1 cellular context compared by ENCODE assay signal in genomic region chr10:23421397-23421796, GRCh38.
TF ChIP-seq lines count a peak whose summit lies in the region.

No MANE protein-coding gene starts in this region.

TF ChIP-seq in GM23338, 12 proteins besides CTCF, POLR2A, EP300 and RAD21 (continued from another document):
- TF ChIP-seq REST (IDR thresholded peaks at IDR 0.05; ENCODE audit: unreplicated experiment) (no peak), ZNF331 (CRISPR knock-in tag; IDR thresholded peaks at IDR 0.05; ENCODE audit: low read depth) (no peak), EZH2phosphoT487 (IDR thresholded peaks at IDR 0.05; ENCODE audit: unreplicated experiment) (no peak), CREB1 (CRISPR knock-in tag; IDR thresholded peaks at IDR 0.05; ENCODE audit: low read depth) (no peak)
- TF ChIP-seq, protein P1, sequence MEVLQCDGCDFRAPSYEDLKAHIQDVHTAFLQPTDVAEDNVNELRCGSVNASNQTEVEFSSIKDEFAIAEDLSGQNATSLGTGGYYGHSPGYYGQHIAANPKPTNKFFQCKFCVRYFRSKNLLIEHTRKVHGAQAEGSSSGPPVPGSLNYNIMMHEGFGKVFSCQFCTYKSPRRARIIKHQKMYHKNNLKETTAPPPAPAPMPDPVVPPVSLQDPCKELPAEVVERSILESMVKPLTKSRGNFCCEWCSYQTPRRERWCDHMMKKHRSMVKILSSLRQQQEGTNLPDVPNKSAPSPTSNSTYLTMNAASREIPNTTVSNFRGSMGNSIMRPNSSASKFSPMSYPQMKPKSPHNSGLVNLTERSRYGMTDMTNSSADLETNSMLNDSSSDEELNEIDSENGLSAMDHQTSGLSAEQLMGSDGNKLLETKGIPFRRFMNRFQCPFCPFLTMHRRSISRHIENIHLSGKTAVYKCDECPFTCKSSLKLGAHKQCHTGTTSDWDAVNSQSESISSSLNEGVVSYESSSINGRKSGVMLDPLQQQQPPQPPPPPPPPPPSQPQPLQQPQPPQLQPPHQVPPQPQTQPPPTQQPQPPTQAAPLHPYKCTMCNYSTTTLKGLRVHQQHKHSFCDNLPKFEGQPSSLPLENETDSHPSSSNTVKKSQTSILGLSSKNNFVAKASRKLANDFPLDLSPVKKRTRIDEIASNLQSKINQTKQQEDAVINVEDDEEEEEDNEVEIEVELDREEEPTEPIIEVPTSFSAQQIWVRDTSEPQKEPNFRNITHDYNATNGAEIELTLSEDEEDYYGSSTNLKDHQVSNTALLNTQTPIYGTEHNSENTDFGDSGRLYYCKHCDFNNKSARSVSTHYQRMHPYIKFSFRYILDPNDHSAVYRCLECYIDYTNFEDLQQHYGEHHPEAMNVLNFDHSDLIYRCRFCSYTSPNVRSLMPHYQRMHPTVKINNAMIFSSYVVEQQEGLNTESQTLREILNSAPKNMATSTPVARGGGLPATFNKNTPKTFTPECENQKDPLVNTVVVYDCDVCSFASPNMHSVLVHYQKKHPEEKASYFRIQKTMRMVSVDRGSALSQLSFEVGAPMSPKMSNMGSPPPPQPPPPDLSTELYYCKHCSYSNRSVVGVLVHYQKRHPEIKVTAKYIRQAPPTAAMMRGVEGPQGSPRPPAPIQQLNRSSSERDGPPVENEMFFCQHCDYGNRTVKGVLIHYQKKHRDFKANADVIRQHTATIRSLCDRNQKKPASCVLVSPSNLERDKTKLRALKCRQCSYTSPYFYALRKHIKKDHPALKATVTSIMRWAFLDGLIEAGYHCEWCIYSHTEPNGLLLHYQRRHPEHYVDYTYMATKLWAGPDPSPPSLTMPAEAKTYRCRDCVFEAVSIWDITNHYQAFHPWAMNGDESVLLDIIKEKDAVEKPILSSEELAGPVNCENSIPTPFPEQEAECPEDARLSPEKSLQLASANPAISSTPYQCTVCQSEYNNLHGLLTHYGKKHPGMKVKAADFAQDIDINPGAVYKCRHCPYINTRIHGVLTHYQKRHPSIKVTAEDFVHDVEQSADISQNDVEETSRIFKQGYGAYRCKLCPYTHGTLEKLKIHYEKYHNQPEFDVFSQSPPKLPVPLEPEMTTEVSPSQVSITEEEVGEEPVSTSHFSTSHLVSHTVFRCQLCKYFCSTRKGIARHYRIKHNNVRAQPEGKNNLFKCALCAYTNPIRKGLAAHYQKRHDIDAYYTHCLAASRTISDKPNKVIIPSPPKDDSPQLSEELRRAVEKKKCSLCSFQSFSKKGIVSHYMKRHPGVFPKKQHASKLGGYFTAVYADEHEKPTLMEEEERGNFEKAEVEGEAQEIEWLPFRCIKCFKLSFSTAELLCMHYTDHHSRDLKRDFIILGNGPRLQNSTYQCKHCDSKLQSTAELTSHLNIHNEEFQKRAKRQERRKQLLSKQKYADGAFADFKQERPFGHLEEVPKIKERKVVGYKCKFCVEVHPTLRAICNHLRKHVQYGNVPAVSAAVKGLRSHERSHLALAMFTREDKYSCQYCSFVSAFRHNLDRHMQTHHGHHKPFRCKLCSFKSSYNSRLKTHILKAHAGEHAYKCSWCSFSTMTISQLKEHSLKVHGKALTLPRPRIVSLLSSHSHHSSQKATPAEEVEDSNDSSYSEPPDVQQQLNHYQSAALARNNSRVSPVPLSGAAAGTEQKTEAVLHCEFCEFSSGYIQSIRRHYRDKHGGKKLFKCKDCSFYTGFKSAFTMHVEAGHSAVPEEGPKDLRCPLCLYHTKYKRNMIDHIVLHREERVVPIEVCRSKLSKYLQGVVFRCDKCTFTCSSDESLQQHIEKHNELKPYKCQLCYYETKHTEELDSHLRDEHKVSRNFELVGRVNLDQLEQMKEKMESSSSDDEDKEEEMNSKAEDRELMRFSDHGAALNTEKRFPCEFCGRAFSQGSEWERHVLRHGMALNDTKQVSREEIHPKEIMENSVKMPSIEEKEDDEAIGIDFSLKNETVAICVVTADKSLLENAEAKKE (CRISPR knock-in tag; IDR thresholded peaks at IDR 0.05): no peak
